Comparison of ENCODE assay signal across 13 cellular contexts in genomic region chrX:20437678-20438077, GRCh38.
DNase-seq lines count a peak whose midpoint lies in the region; ATAC-seq and TF ChIP-seq lines count a peak whose summit lies in the region.
"Had no signal": no experiment of that assay in that cellular context is flagged by ENCODE, and none has a peak within 500 bp of the region (broad histone marks: within the 10 kb centered on the region; RNA-seq: fewer than 3 reads in every experiment).

No MANE protein-coding gene starts in this region.

- in situ Hi-C loops in transverse colon (cut with MboI; ENCODE audit: low pct_ligation_motif_present in 1 of 4, low pct_unique_long_range_greater_than_20kb in 1 of 4, low sequenced_read_pairs in 3 of 4) = loop anchor here in 2 of 4 donors (10.0 to 25.0 kb wide), 2 partner anchors 175 to 193 kb away; partner anchors contain the start of gene RPS6KA3 (in 1 of the 2)

- H3K4me1 ChIP-seq in transverse colon = peaks cover 0 to 17% (median 4%) of the 10 kb centered on the region in 4 donors
- H3K4me1 ChIP-seq: BE2C had no signal

- H3K9me3 ChIP-seq in transverse colon = no peaks in the 10 kb centered on the region
- H3K9me3 ChIP-seq: BE2C had no signal

- H3K4me3 Mint-ChIP-seq in MCF 10A (ENCODE audit: unreplicated experiment) = no peak overlapping the region

- H3K27ac Mint-ChIP-seq in MCF 10A (ENCODE audit: low read depth, unreplicated experiment) = no peak overlapping the region

- intact Hi-C loops in transverse colon (cut with DNase I; ENCODE audit: low total_unique reads) = no loop called here
- intact Hi-C loops in MCF 10A (cut with micrococcal nuclease) = no loop called here

- no peak for TF ChIP-seq EP300 in transverse colon (IDR thresholded peaks at IDR 0.05; ENCODE audit: low read depth)

- CTCF ChIA-PET in MCF 10A (lab: Yijun Ruan, JAX) = interaction anchor here (0.7 to 1.6 kb wide), 4 partner anchors 19 to 185 kb away, joined by 3 to 5 read pairs (median 4); no protein-coding TSS in a partner anchor

- no peak for TF ChIP-seq POLR2A in transverse colon (IDR thresholded peaks at IDR 0.05)

- BruUV-seq in MCF 10A (replicated peaks; lab: Mats Ljungman, UMichigan) = no TSS peak

- H3K27me3 ChIP-seq in transverse colon = no peaks in the 10 kb centered on the region
- H3K27me3 ChIP-seq: BE2C had no signal

- TF ChIP-seq CTCF in transverse colon (IDR thresholded peaks at IDR 0.05) = no peak
- no peak for TF ChIP-seq CTCF in MCF 10A (IDR thresholded peaks at IDR 0.05; ENCODE audit: unreplicated experiment)

- no peak overlapping the region for H3K27ac ChIP-seq in transverse colon
- H3K27ac ChIP-seq: KMS-11 had no signal

- WGBS in transverse colon (ENCODE audit: low coverage in 1 of 2), 2 donors = 20 to 33% methylated on average over 1 of the region's 1 CpG

- no peaks in the 10 kb centered on the region for H3K36me3 ChIP-seq in transverse colon
- H3K36me3 ChIP-seq: BE2C had no signal

- no peaks in the 10 kb centered on the region for H3K36me3 Mint-ChIP-seq in MCF 10A (ENCODE audit: insufficient read depth, unreplicated experiment)

- H3K27me3 Mint-ChIP-seq in MCF 10A (ENCODE audit: insufficient read depth, unreplicated experiment) = peaks cover 44% of the 10 kb centered on the region

- no peaks in the 10 kb centered on the region for H3K9me3 Mint-ChIP-seq in MCF 10A (ENCODE audit: unreplicated experiment)

- peak; percentile 20 for DNase-seq in GF-D8 (lab: John Stamatoyannopoulos, UW)
- peak; percentile 9 for DNase-seq in amniotic epithelial cell (ENCODE audit: low read depth)
- DNase-seq in transverse colon = no peak
- no peak for DNase-seq in MCF 10A (ENCODE audit: unreplicated experiment)
- no peak for DNase-seq in HK-2 (ENCODE audit: unreplicated experiment)
- no peak for DNase-seq in dedifferentiated amniotic fluid mesenchymal stem cell (ENCODE audit: extremely low spot score)
- DNase-seq: activated CD8-positive, alpha-beta memory T cell treated with anti-CD3 and anti-CD28 coated beads, Interleukin-2, amount 50 U/mL, for 48 hours; BE2C; posterior cingulate gyrus had no signal

- H3K4me3 ChIP-seq in transverse colon = no peak overlapping the region

- H3K4me1 Mint-ChIP-seq in MCF 10A (ENCODE audit: insufficient read depth, unreplicated experiment) = no peaks in the 10 kb centered on the region

- POLR2A ChIA-PET in MCF 10A (lab: Yijun Ruan, JAX) = interaction anchor here (0.6 kb wide), 1 partner anchor 34 kb away, joined by 3 read pairs; no protein-coding TSS in a partner anchor

- ATAC-seq in GM19035 (IDR thresholded peaks at IDR 0.05; ENCODE audit: unreplicated experiment) (peak; percentile 60), HG03565 (IDR thresholded peaks at IDR 0.05; ENCODE audit: unreplicated experiment) (peak; percentile 66)
- ATAC-seq: HCT116 had no signal

Comparison
In these comparisons a context has a peak if more than half of its experiments do, and no peak if none do; other contexts are left out.
1. DNase-seq: peak in GF-D8 (single experiment) and amniotic epithelial cell (single experiment); none in transverse colon (single experiment), MCF 10A (single experiment), HK-2 (single experiment) and dedifferentiated amniotic fluid mesenchymal stem cell (single experiment).